Comparison of ENCODE assay signal across 16 cellular contexts in the genomic region with DNA sequence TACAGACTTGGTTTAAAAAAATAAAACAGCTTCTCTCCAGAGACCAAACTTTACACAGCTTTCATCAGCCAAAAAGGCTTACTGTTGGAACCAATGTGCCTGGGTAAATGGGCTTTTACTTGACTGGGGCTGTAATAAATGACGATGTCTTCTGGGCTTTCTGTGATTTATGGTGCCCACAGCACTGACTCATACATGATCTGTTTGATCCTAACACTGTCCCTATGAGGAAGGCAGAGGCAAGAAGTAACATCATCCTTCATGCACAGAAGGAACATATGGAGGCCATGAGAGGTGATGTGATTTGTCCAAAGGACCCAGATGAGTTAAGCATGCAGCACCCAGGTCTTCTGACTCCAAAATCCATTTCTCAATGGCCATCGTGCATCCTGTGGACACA.
"Had no signal": no experiment of that assay in that cellular context is flagged by ENCODE, and none has a peak within 500 bp of the region (broad histone marks: within the 10 kb centered on the region; RNA-seq: fewer than 3 reads in every experiment).

No MANE protein-coding gene starts in this region.

- H3K27ac ChIP-seq: cardiac muscle cell, esophagus muscularis mucosa, thyroid gland, uterus had no signal

- DNase-seq: activated CD4-positive, alpha-beta T cell treated with anti-CD3 and anti-CD28 coated beads, Interleukin-2, amount 50 U/mL, for 4 hours; activated CD4-positive, CD25-positive, alpha-beta regulatory T cell treated with anti-CD3 and anti-CD28 coated beads, Interleukin-2, amount 50 U/mL, for 72 hours; activated naive CD4-positive, alpha-beta T cell treated with Interleukin-2 at 50 U/mL for 16 hours; activated T-cell treated with anti-CD3 and anti-CD28 coated beads for 4 hours; foreskin melanocyte; kidney glomerular epithelial cell; mesendoderm; retina; stimulated activated CD4-positive, alpha-beta T cell treated with anti-CD3 and anti-CD28 coated beads, Interleukin-2, amount 100 ng/mL, for 48 hours; stimulated activated naive B cell treated with anti-CD40 and anti-IgM and Interleukin-4, amounts not matched to agents 10 μg/mL and 1 μg/mL and 100 μg/mL, for 72 hours; uterus had no signal

- H3K4me1 ChIP-seq: thyroid gland, uterus had no signal

- H3K4me3 Mint-ChIP-seq: natural killer cell treated with Interleukin-12 subunit alpha and Interleukin-12 subunit beta and Interleukin-15 and Interleukin-18, amount 100 ng/mL, for 72 hours; stimulated activated naive B cell treated with anti-CD40 and anti-IgM and Interleukin-4, amounts not matched to agents 10 μg/mL and 1 μg/mL and 100 μg/mL, for 72 hours had no signal

- H3K27ac Mint-ChIP-seq: natural killer cell treated with Interleukin-12 subunit alpha and Interleukin-12 subunit beta and Interleukin-15 and Interleukin-18, amount 100 ng/mL, for 72 hours; stimulated activated naive B cell treated with anti-CD40 and anti-IgM and Interleukin-4, amounts not matched to agents 10 μg/mL and 1 μg/mL and 100 μg/mL, for 72 hours had no signal

- H3K4me1 Mint-ChIP-seq: stimulated activated naive B cell treated with anti-CD40 and anti-IgM and Interleukin-4, amounts not matched to agents 10 μg/mL and 1 μg/mL and 100 μg/mL, for 72 hours had no signal

- ATAC-seq: natural killer cell treated with Interleukin-12 subunit alpha and Interleukin-12 subunit beta and Interleukin-15 and Interleukin-18, amount 100 ng/mL, for 72 hours; stimulated activated naive B cell treated with anti-CD40 and anti-IgM and Interleukin-4, amounts not matched to agents 10 μg/mL and 1 μg/mL and 100 μg/mL, for 72 hours had no signal

- H3K36me3 ChIP-seq: uterus had no signal

- H3K9me3 Mint-ChIP-seq: natural killer cell treated with Interleukin-12 subunit alpha and Interleukin-12 subunit beta and Interleukin-15 and Interleukin-18, amount 100 ng/mL, for 72 hours; stimulated activated naive B cell treated with anti-CD40 and anti-IgM and Interleukin-4, amounts not matched to agents 10 μg/mL and 1 μg/mL and 100 μg/mL, for 72 hours had no signal

- H3K27me3 Mint-ChIP-seq: natural killer cell treated with Interleukin-12 subunit alpha and Interleukin-12 subunit beta and Interleukin-15 and Interleukin-18, amount 100 ng/mL, for 72 hours; stimulated activated naive B cell treated with anti-CD40 and anti-IgM and Interleukin-4, amounts not matched to agents 10 μg/mL and 1 μg/mL and 100 μg/mL, for 72 hours had no signal

- FAIRE-seq: endometrium had no signal

- H3K27me3 ChIP-seq: cardiac muscle cell, esophagus muscularis mucosa, thyroid gland, uterus had no signal

- H3K9me3 ChIP-seq: esophagus muscularis mucosa, thyroid gland, uterus had no signal

- H3K4me3 ChIP-seq: cardiac muscle cell, esophagus muscularis mucosa, thyroid gland, uterus had no signal
